Comparison of ENCODE assay signal across 8 cellular contexts in genomic region chr12:11855993-11856374, GRCh38.
DNase-seq lines count a peak whose midpoint lies in the region; ATAC-seq, FAIRE-seq and TF ChIP-seq lines count a peak whose summit lies in the region.

No MANE protein-coding gene starts in this region.

- no peak for TF ChIP-seq CTCF in left lung (IDR thresholded peaks at IDR 0.05)

- H3K27ac ChIP-seq in left lung, result peak overlapping the region in 1 of 2 donors; percentile 87
- no peak overlapping the region for H3K27ac ChIP-seq in small intestine (ENCODE audit: low read depth in 1 of 2, low read length in 1 of 2)

- H3K36me3 ChIP-seq in left lung, result peaks cover 0 to 48% of the 10 kb centered on the region in 2 donors
- peaks cover 3 to 5% of the 10 kb centered on the region in 2 donors for H3K36me3 ChIP-seq in small intestine (ENCODE audit: control insufficient read depth in 2 of 2, insufficient read depth in 2 of 2, low read length in 2 of 2)

- peaks cover 0 to 45% of the 10 kb centered on the region in 2 donors for H3K4me1 ChIP-seq in left lung
- no peaks in the 10 kb centered on the region for H3K4me1 ChIP-seq in small intestine (ENCODE audit: control insufficient read depth in 2 of 2, insufficient read depth in 1 of 2, low read depth in 1 of 2, low read length in 1 of 2)

- ATAC-seq in GM21825 (IDR thresholded peaks at IDR 0.05; ENCODE audit: unreplicated experiment) (peak; percentile 62), left lung (peak; percentile 37), GM18505 (IDR thresholded peaks at IDR 0.05; ENCODE audit: unreplicated experiment) (no peak)

- 74 to 86% (median 81%) methylated on average over 4 of the region's 4 CpGs for WGBS in small intestine, 3 donors

- intact Hi-C loops in left lung (cut with DNase I), result no loop called here

- H3K9me3 ChIP-seq in left lung, result no peaks in the 10 kb centered on the region
- H3K9me3 ChIP-seq in small intestine (ENCODE audit: control insufficient read depth, low read depth), result no peaks in the 10 kb centered on the region

- DNase-seq in DMS79 (lab: John Stamatoyannopoulos, UW) (peak; percentile 65), NCI-H2081 treated with DMSO at 0.1 percent for 48 hours (lab: John Stamatoyannopoulos, UW) (peak; percentile 87), left lung (no peak), small intestine (no peak), midbrain (lab: John Stamatoyannopoulos, UW) (no peak), kidney glomerular epithelial cell (lab: John Stamatoyannopoulos, UW) (no peak)

- H3K27me3 ChIP-seq in left lung, result no peaks in the 10 kb centered on the region
- H3K27me3 ChIP-seq in small intestine (ENCODE audit: control insufficient read depth in 2 of 2, insufficient read depth in 2 of 2, low read length in 2 of 2), result no peaks in the 10 kb centered on the region

- no peak for TF ChIP-seq POLR2A in GM18505 (IDR thresholded peaks at IDR 0.05; ENCODE audit: borderline replicate concordance, extremely low read depth, insufficient read depth, insufficient read length)

- H3K4me3 ChIP-seq in left lung (no peak overlapping the region), small intestine (ENCODE audit: low read depth in 1 of 2, low read length in 2 of 2) (no peak overlapping the region)

- FAIRE-seq in small intestine (lab: Jason Lieb, UNC), result no peak

Comparison
In these comparisons a context has a peak if more than half of its experiments do, and no peak if none do; other contexts are left out.
1. DNase-seq: peak in DMS79 (single experiment) and NCI-H2081 treated with DMSO at 0.1 percent for 48 hours (single experiment); none in left lung (0 of 2), small intestine (single experiment), midbrain (single experiment) and kidney glomerular epithelial cell (single experiment).